16 cellular contexts compared by ENCODE assay signal in genomic region chr13:113305208-113305607, GRCh38. TPM values are rescaled to one million over a fixed set of nuclear protein-coding genes. Genes with fewer than 3 reads are reported as not detected.
DNase-seq lines count a peak whose midpoint lies in the region; ATAC-seq and TF ChIP-seq lines count a peak whose summit lies in the region.
"Had no signal": no experiment of that assay in that cellular context is flagged by ENCODE, and none has a peak within 500 bp of the region (broad histone marks: within the 10 kb centered on the region; RNA-seq: fewer than 3 reads in every experiment).

No MANE protein-coding gene starts in this region.

- H3K4me3 ChIP-seq in HEK293 (ENCODE audit: low read depth, low read length) (no peak overlapping the region), astrocyte of the spinal cord (ENCODE audit: low read depth, low read length) (no peak overlapping the region), kidney epithelial cell (ENCODE audit: low read depth, low read length) (no peak overlapping the region), testis (no peak overlapping the region), SJCRH30 (no peak overlapping the region)

- peak; percentile 67 for DNase-seq in AG08396 (ENCODE audit: low spot score)
- peak; percentile 50 for DNase-seq in astrocyte of the spinal cord (ENCODE audit: low read depth, low spot score)
- DNase-seq in kidney epithelial cell (ENCODE audit: low read depth), result peak; percentile 38
- no peak for DNase-seq in WTC11 (ENCODE audit: low spot score)
- DNase-seq in testis, result no peak
- no peak for DNase-seq in SW480 (ENCODE audit: low spot score)
- no peak for DNase-seq in SJCRH30
- DNase-seq: activated CD4-positive, CD25-positive, alpha-beta regulatory T cell treated with anti-CD3 and anti-CD28 coated beads, Interleukin-2, amount 50 U/mL, for 72 hours; CD4-positive, CD25-positive, alpha-beta regulatory T cell; central memory CD4-positive, alpha-beta T cell; GOT3; NCI-H1092; NCI-H524 treated with DMSO at 0.1 percent for 48 hours; stimulated activated CD4-positive, alpha-beta T cell treated with anti-CD3 and anti-CD28 coated beads, Interleukin-2, amount 100 ng/mL, for 24 hours; stimulated activated naive CD4-positive, alpha-beta T cell had no signal

- no peaks in the 10 kb centered on the region for H3K4me1 Mint-ChIP-seq in WTC11

- no peaks in the 10 kb centered on the region for H3K9me3 ChIP-seq in HEK293 (ENCODE audit: control insufficient read depth, insufficient read depth, low read depth, low read length)
- no peaks in the 10 kb centered on the region for H3K9me3 ChIP-seq in testis
- H3K9me3 ChIP-seq in SJCRH30 (replicated peaks), result no peaks in the 10 kb centered on the region

- H3K27ac ChIP-seq in HEK293 (ENCODE audit: extremely low read depth, low read depth, low read length) (no peak overlapping the region), testis (no peak overlapping the region), SJCRH30 (no peak overlapping the region)

- 69 to 77% methylated on average over 7 of the region's 7 CpGs for WGBS in testis, 2 donors

- intact Hi-C loops in testis (cut with DNase I; ENCODE audit: low total_unique reads), result no loop called here

- no peaks in the 10 kb centered on the region for H3K27me3 ChIP-seq in kidney epithelial cell (ENCODE audit: control insufficient read depth, insufficient read depth, low read length)
- H3K27me3 ChIP-seq in testis, result no peaks in the 10 kb centered on the region
- no peaks in the 10 kb centered on the region for H3K27me3 ChIP-seq in SJCRH30

- H3K9me3 Mint-ChIP-seq in WTC11, result no peaks in the 10 kb centered on the region
- H3K9me3 Mint-ChIP-seq: CD4-positive, CD25-positive, alpha-beta regulatory T cell had no signal

- CTCF ChIA-PET in HEK293 (lab: Yijun Ruan, JAX), result no interaction called here
- CTCF ChIA-PET in WTC11 (lab: Charles Lee), result no interaction called here

- H3K36me3 Mint-ChIP-seq in WTC11, result peaks cover 11% of the 10 kb centered on the region

- TF ChIP-seq POLR2A in testis (IDR thresholded peaks at IDR 0.05), result no peak

- no peak overlapping the region for H3K27ac Mint-ChIP-seq in WTC11

- H3K36me3 ChIP-seq in HEK293 (ENCODE audit: control insufficient read depth in 2 of 2, insufficient read depth in 1 of 2, low read length in 2 of 2), result peaks cover 0 to 13% of the 10 kb centered on the region in 2 experiments; a peak in 2 of 3 replicates
- no peaks in the 10 kb centered on the region for H3K36me3 ChIP-seq in kidney epithelial cell (ENCODE audit: control insufficient read depth, insufficient read depth, low read length)
- no peaks in the 10 kb centered on the region for H3K36me3 ChIP-seq in testis (ENCODE audit: low read depth, missing control alignments)
- no peaks in the 10 kb centered on the region for H3K36me3 ChIP-seq in SJCRH30

- H3K4me3 Mint-ChIP-seq in WTC11, result no peak overlapping the region
- H3K4me3 Mint-ChIP-seq: CD4-positive, CD25-positive, alpha-beta regulatory T cell had no signal

- no peak for ATAC-seq in WTC11

- no peaks in the 10 kb centered on the region for H3K27me3 Mint-ChIP-seq in WTC11 (ENCODE audit: low read depth)
- H3K27me3 Mint-ChIP-seq: CD4-positive, CD25-positive, alpha-beta regulatory T cell had no signal

- H3K4me1 ChIP-seq in HEK293 (ENCODE audit: control insufficient read depth, insufficient read depth, low read length), result no peaks in the 10 kb centered on the region
- no peaks in the 10 kb centered on the region for H3K4me1 ChIP-seq in testis
- H3K4me1 ChIP-seq in SJCRH30, result no peaks in the 10 kb centered on the region

- TF ChIP-seq CTCF in HEK293 (tag by site-specific recombination; IDR thresholded peaks at IDR 0.05) (no peak), astrocyte of the spinal cord (IDR thresholded peaks at IDR 0.05; ENCODE audit: low read depth, low read length) (no peak), kidney epithelial cell (IDR thresholded peaks at IDR 0.05; ENCODE audit: insufficient read depth, low read length, poor library complexity, severe bottlenecking) (no peak), WTC11 (IDR thresholded peaks at IDR 0.05) (no peak), testis (IDR thresholded peaks at IDR 0.05) (no peak)

- in situ Hi-C loops in astrocyte of the spinal cord (cut with HindIII; ENCODE audit: low sequenced_read_pairs), result no loop called here

- POLR2A ChIA-PET in HEK293 (lab: Yijun Ruan, JAX), result no interaction called here
- POLR2A ChIA-PET in WTC11 (lab: Charles Lee), result no interaction called here

TF ChIP-seq in HEK293, 187 proteins besides CTCF, POLR2A, EP300 and RAD21 (continues in another document):
- TF ChIP-seq SETDB1 (IDR thresholded peaks at IDR 0.05; ENCODE audit: insufficient read length, low read length) (no peak), ZNF621 (tag by site-specific recombination; IDR thresholded peaks at IDR 0.05) (no peak), ZIC2 (tag by site-specific recombination; IDR thresholded peaks at IDR 0.05) (peak; percentile 35; the same call in 1 of the 2 replicates), ZSCAN30 (tag by site-specific recombination; IDR thresholded peaks at IDR 0.05) (no peak), ZNF140 (tag by site-specific recombination; IDR thresholded peaks at IDR 0.05) (no peak), GLIS1 (tag by site-specific recombination; IDR thresholded peaks at IDR 0.05) (peak; percentile 67), ZNF830 (tag by site-specific recombination; IDR thresholded peaks at IDR 0.05; ENCODE audit: low read depth) (no peak), SCRT2 (tag by site-specific recombination; IDR thresholded peaks at IDR 0.05) (peak; percentile 88), HOXD13 (CRISPR knock-in tag; IDR thresholded peaks at IDR 0.05; ENCODE audit: borderline replicate concordance) (no peak), PRDM1 (tag by site-specific recombination; IDR thresholded peaks at IDR 0.05) (0 out of 2 replicates have a peak, but pooled peaks have one; percentile 14), KLF17 (tag by site-specific recombination; IDR thresholded peaks at IDR 0.05) (no peak)

TF ChIP-seq in WTC11, 78 proteins besides CTCF, POLR2A, EP300 and RAD21 (continues in another document):
- TF ChIP-seq ZNF512 (CRISPR knock-in tag; IDR thresholded peaks at IDR 0.05; ENCODE audit: borderline replicate concordance) (no peak), ZNF138 (CRISPR knock-in tag; conservative IDR thresholded peaks at IDR 0.05) (no peak), NFE2L1 (CRISPR knock-in tag; IDR thresholded peaks at IDR 0.05) (no peak), GABPB1 (CRISPR knock-in tag; IDR thresholded peaks at IDR 0.05) (no peak), SOX15 (CRISPR knock-in tag; IDR thresholded peaks at IDR 0.05) (no peak), AR (CRISPR knock-in tag; IDR thresholded peaks at IDR 0.05) (no peak), NR1H2 (CRISPR knock-in tag; IDR thresholded peaks at IDR 0.05) (no peak), HMGA2 (CRISPR knock-in tag; IDR thresholded peaks at IDR 0.05) (no peak), FOXJ3 (CRISPR knock-in tag; IDR thresholded peaks at IDR 0.05; ENCODE audit: borderline replicate concordance) (no peak), ZNF232 (CRISPR knock-in tag; IDR thresholded peaks at IDR 0.05) (no peak), ZNF671 (CRISPR knock-in tag; IDR thresholded peaks at IDR 0.05) (no peak)

RNA-seq across cellular contexts. Expression of gene LAMP1, which starts 8.2 kb away (rescaled TPM):
- total RNA-seq in kidney epithelial cell (273 and 317 TPM in 2 replicates), WTC11 (2021) (135 to 150 TPM (median 140 TPM) in 3 replicates), testis (100 to 1,000 TPM; 177 to 231 TPM)
- 254 TPM for polyA plus RNA-seq in testis (ENCODE audit: insufficient read depth, low read depth, low replicate concordance)
- total RNA-seq in SJCRH30 (2014; rRNA removed; shearing (Covaris generic)), result 62.1 and 62.6 TPM in 2 replicates

RNA-seq across cellular contexts. Expression of gene GRTP1, which starts 58.7 kb away (rescaled TPM):
- total RNA-seq in kidney epithelial cell, result 2.3 and 5.4 TPM in 2 replicates
- 59.0 to 62.0 TPM (median 60.0 TPM) in 3 replicates for total RNA-seq in WTC11 (2021)
- 10 to 100 TPM; 19.1 to 25.7 TPM for total RNA-seq in testis
- 18.7 TPM for polyA plus RNA-seq in testis (ENCODE audit: insufficient read depth, low read depth, low replicate concordance)
- total RNA-seq in SJCRH30 (2014; rRNA removed; shearing (Covaris generic)), result 0.89 and 1.2 TPM in 2 replicates
- total RNA-seq: CD4-positive, CD25-positive, alpha-beta regulatory T cell had no signal

Comparison
In these comparisons a context has a peak if more than half of its experiments do, and no peak if none do; other contexts are left out.
1. DNase-seq: peak in AG08396 (single experiment), astrocyte of the spinal cord (single experiment) and kidney epithelial cell (single experiment); none in WTC11 (single experiment), testis (single experiment), SW480 (single experiment) and SJCRH30 (0 of 2).